In genomic region chr22:23013612-23014011, GRCh38 we compare ENCODE assay signal across 18 cellular contexts. TPM values are rescaled to one million over a fixed set of nuclear protein-coding genes. Genes with fewer than 3 reads are reported as not detected.
DNase-seq lines count a peak whose midpoint lies in the region; ATAC-seq, FAIRE-seq and TF ChIP-seq lines count a peak whose summit lies in the region.
"Had no signal": no experiment of that assay in that cellular context is flagged by ENCODE, and none has a peak within 500 bp of the region (broad histone marks: within the 10 kb centered on the region; RNA-seq: fewer than 3 reads in every experiment).

No MANE protein-coding gene starts in this region.

- ATAC-seq in GM18511 (IDR thresholded peaks at IDR 0.05; ENCODE audit: unreplicated experiment), result no peak
- ATAC-seq: CD8-positive, alpha-beta T cell; GM23338; HCT116 had no signal

- no peak for DNase-seq in activated T-helper 2 cell treated with anti-CD3 and anti-CD28 coated beads, Interferon-gamma antibody, Interleukin-2, Interleukin-4, amounts not matched to agents 10 μg/mL and 5 μg/mL and 100 μg/mL, durations not matched to agents 14 hours and 24 hours and 36 hours (ENCODE audit: low spot score)
- no peak for DNase-seq in neural progenitor cell (ENCODE audit: low spot score)
- no peak for DNase-seq in urothelium cell line (ENCODE audit: low spot score)
- no peak for DNase-seq in activated CD4-positive, alpha-beta T cell treated with anti-CD3 and anti-CD28 coated beads, Interleukin-2, amount 50 U/mL, for 1 hour
- DNase-seq in activated gamma-delta T cell treated with Interleukin-2 at 50 U/mL for 16 hours, result no peak
- DNase-seq: Caco-2; CD4-positive, CD25-positive, alpha-beta regulatory T cell; CD8-positive, alpha-beta T cell; DMS153; DND-41; H9 had no signal

- H3K79me2 ChIP-seq in neural progenitor cell (ENCODE audit: low read depth), result no peaks in the 10 kb centered on the region

- H3K27me3 ChIP-seq in neural progenitor cell, result peaks cover 2% of the 10 kb centered on the region
- H3K27me3 ChIP-seq: BLaER1 had no signal

- H3K4me2 ChIP-seq in neural progenitor cell, result no peak overlapping the region
- H3K4me2 ChIP-seq: BLaER1, GM23338 had no signal

- no peaks in the 10 kb centered on the region for H4K20me1 ChIP-seq in neural progenitor cell (ENCODE audit: low read depth)
- H4K20me1 ChIP-seq: BLaER1 had no signal

- peak; percentile 46 for FAIRE-seq in urothelium cell line (lab: Jason Lieb, UNC)
- FAIRE-seq: G401.6, GM12892 had no signal

- no peaks in the 10 kb centered on the region for H3F3A ChIP-seq in neural progenitor cell (ENCODE audit: low read depth)

- no peaks in the 10 kb centered on the region for H3K9me3 Mint-ChIP-seq in activated T-helper 2 cell treated with anti-CD3 and anti-CD28 coated beads, Interferon-gamma antibody, Interleukin-2, Interleukin-4, amounts not matched to agents 10 μg/mL and 5 μg/mL and 100 μg/mL, durations not matched to agents 14 hours and 24 hours and 36 hours
- H3K9me3 Mint-ChIP-seq in neural progenitor cell, result no peaks in the 10 kb centered on the region
- H3K9me3 Mint-ChIP-seq: CD8-positive, alpha-beta T cell had no signal

- H3K4me1 ChIP-seq in neural progenitor cell, result no peaks in the 10 kb centered on the region

- peak overlapping the region; percentile 2 for H2AFZ ChIP-seq in neural progenitor cell (replicated peaks)
- H2AFZ ChIP-seq: GM23338 had no signal

- no peak overlapping the region for H3K27ac ChIP-seq in neural progenitor cell
- H3K27ac ChIP-seq: BLaER1, C4-2B had no signal

- TF ChIP-seq CTCF in neural progenitor cell (IDR thresholded peaks at IDR 0.05), result no peak

- H3K9me3 ChIP-seq in neural progenitor cell (ENCODE audit: low read depth), result no peaks in the 10 kb centered on the region
- H3K9me3 ChIP-seq: Caco-2 had no signal

- H3K27ac Mint-ChIP-seq in activated T-helper 2 cell treated with anti-CD3 and anti-CD28 coated beads, Interferon-gamma antibody, Interleukin-2, Interleukin-4, amounts not matched to agents 10 μg/mL and 5 μg/mL and 100 μg/mL, durations not matched to agents 14 hours and 24 hours and 36 hours, result peak overlapping the region; percentile 24
- H3K27ac Mint-ChIP-seq in neural progenitor cell, result no peak overlapping the region
- H3K27ac Mint-ChIP-seq: CD4-positive, CD25-positive, alpha-beta regulatory T cell; CD8-positive, alpha-beta T cell; GM23338; H9 had no signal

- peaks cover 29% of the 10 kb centered on the region for H3K4me1 Mint-ChIP-seq in activated T-helper 2 cell treated with anti-CD3 and anti-CD28 coated beads, Interferon-gamma antibody, Interleukin-2, Interleukin-4, amounts not matched to agents 10 μg/mL and 5 μg/mL and 100 μg/mL, durations not matched to agents 14 hours and 24 hours and 36 hours (ENCODE audit: low read depth)
- H3K4me1 Mint-ChIP-seq in neural progenitor cell, result no peaks in the 10 kb centered on the region
- H3K4me1 Mint-ChIP-seq: GM23338, H9 had no signal

- H3K36me3 ChIP-seq in neural progenitor cell, result no peaks in the 10 kb centered on the region
- H3K36me3 ChIP-seq: BLaER1 had no signal

- no peaks in the 10 kb centered on the region for H3K36me3 Mint-ChIP-seq in activated T-helper 2 cell treated with anti-CD3 and anti-CD28 coated beads, Interferon-gamma antibody, Interleukin-2, Interleukin-4, amounts not matched to agents 10 μg/mL and 5 μg/mL and 100 μg/mL, durations not matched to agents 14 hours and 24 hours and 36 hours (ENCODE audit: low read depth)
- H3K36me3 Mint-ChIP-seq in neural progenitor cell, result no peaks in the 10 kb centered on the region
- H3K36me3 Mint-ChIP-seq: CD4-positive, CD25-positive, alpha-beta regulatory T cell; CD8-positive, alpha-beta T cell had no signal

- no peak overlapping the region for H3K4me3 ChIP-seq in neural progenitor cell
- H3K4me3 ChIP-seq: BLaER1, GM23338 had no signal

- no peak overlapping the region for H3K9ac ChIP-seq in neural progenitor cell
- H3K9ac ChIP-seq: BLaER1 had no signal

- H3K27me3 Mint-ChIP-seq in activated T-helper 2 cell treated with anti-CD3 and anti-CD28 coated beads, Interferon-gamma antibody, Interleukin-2, Interleukin-4, amounts not matched to agents 10 μg/mL and 5 μg/mL and 100 μg/mL, durations not matched to agents 14 hours and 24 hours and 36 hours (ENCODE audit: low read depth), result peaks cover 24% of the 10 kb centered on the region
- peaks cover 7% of the 10 kb centered on the region for H3K27me3 Mint-ChIP-seq in neural progenitor cell (ENCODE audit: insufficient read depth, low read depth)

- H3K4me3 Mint-ChIP-seq in activated T-helper 2 cell treated with anti-CD3 and anti-CD28 coated beads, Interferon-gamma antibody, Interleukin-2, Interleukin-4, amounts not matched to agents 10 μg/mL and 5 μg/mL and 100 μg/mL, durations not matched to agents 14 hours and 24 hours and 36 hours (ENCODE audit: low read depth), result no peak overlapping the region
- no peak overlapping the region for H3K4me3 Mint-ChIP-seq in neural progenitor cell
- H3K4me3 Mint-ChIP-seq: CD4-positive, CD25-positive, alpha-beta regulatory T cell; CD8-positive, alpha-beta T cell; GM23338; H9 had no signal

- intact Hi-C loops in activated T-helper 2 cell treated with anti-CD3 and anti-CD28 coated beads, Interferon-gamma antibody, Interleukin-2, Interleukin-4, amounts not matched to agents 10 μg/mL and 5 μg/mL and 100 μg/mL, durations not matched to agents 14 hours and 24 hours and 36 hours (cut with micrococcal nuclease), result loop anchor here (5.0 kb wide), 1 partner anchor 204 kb away; no protein-coding TSS in a partner anchor

RNA-seq across cellular contexts. Expression of gene GNAZ, which starts 56.7 kb away (rescaled TPM):
- total RNA-seq in activated T-helper 2 cell treated with anti-CD3 and anti-CD28 coated beads, Interferon-gamma antibody, Interleukin-2, Interleukin-4, amounts not matched to agents 10 μg/mL and 5 μg/mL and 100 μg/mL, durations not matched to agents 14 hours and 24 hours and 36 hours, result 0.32 and 0.39 TPM in 2 replicates
- 16.5 and 31.3 TPM in 2 replicates for total RNA-seq in neural progenitor cell (ENCODE audit: low replicate concordance)
- total RNA-seq: CD8-positive, alpha-beta T cell had no signal

Comparison
In these comparisons a context has a peak if more than half of its experiments do, and no peak if none do; other contexts are left out.
1. RNA of gene GNAZ, which starts 56.7 kb away (total RNA-seq): 16.5 to 31.3 TPM in neural progenitor cell; 0.32 to 0.39 TPM in activated T-helper 2 cell treated with anti-CD3 and anti-CD28 coated beads, Interferon-gamma antibody, Interleukin-2, Interleukin-4, amounts not matched to agents 10 μg/mL and 5 μg/mL and 100 μg/mL, durations not matched to agents 14 hours and 24 hours and 36 hours; every median in the first group is over 10 times any median in the second.